ENCODE assay signal across 8 cellular contexts in the genomic region with DNA sequence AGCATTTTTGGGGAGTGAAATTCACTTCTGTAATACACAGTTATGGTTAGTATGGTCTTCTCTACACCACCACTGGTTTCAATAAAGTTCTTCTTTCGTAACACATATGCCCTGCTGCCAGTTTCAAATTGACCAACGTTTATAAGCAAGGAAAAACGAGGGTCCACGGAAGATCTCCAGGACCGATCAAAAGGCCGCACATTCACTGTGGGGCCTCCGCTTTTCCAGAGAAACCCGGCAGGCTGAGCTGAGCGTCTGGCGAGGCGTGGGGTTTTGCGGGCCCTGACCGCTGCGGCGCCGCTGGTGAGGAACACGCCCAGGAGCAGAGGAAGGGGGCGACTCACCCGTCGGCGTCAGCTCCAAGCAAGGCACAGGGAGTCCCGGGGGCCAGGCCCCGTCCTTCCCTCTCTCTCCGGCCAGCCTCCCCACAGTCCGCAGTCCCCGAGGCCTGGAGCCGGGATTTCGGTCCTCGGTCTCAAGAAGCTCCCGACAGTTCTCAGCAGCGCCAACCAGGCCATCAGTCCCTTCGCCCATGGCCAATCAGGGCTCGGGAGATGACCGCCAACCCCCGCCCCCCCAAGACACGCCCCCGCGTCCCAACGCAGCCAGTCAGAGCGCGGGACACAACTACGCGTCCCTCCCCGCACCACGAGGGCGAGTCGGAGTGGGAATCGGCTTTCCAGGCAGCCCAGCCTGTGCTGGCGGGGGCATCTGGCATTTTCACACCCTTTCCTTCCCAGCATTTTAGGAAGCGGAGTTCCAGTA. TPM values are rescaled to one million over a fixed set of nuclear protein-coding genes. Genes with fewer than 3 reads are reported as not detected.
DNase-seq lines count a peak whose midpoint lies in the region; ATAC-seq and TF ChIP-seq lines count a peak whose summit lies in the region.

A gene with protein sequence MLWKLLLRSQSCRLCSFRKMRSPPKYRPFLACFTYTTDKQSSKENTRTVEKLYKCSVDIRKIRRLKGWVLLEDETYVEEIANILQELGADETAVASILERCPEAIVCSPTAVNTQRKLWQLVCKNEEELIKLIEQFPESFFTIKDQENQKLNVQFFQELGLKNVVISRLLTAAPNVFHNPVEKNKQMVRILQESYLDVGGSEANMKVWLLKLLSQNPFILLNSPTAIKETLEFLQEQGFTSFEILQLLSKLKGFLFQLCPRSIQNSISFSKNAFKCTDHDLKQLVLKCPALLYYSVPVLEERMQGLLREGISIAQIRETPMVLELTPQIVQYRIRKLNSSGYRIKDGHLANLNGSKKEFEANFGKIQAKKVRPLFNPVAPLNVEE (minus strand): TSS at position 522 of the 765 bp plus-strand sequence. CDS start 8,432 bp downstream, outside the sequence.

- POLR2A ChIA-PET in activated CD4-positive, alpha-beta memory T cell treated with anti-CD3 and anti-CD28 coated beads for 36 hours (lab: Charles Lee) = interaction anchor here (1.0 to 1.4 kb wide), 2 partner anchors 31 to 41 kb away, joined by 4 to 10 read pairs; a partner anchor contains a TSS

- peak within 1 kb of the TSS; percentile 84 for H3K9ac ChIP-seq in BLaER1

- peak; percentile 89 for TF ChIP-seq POLR2A in right lobe of liver (IDR thresholded peaks at IDR 0.05)

- WGBS in right lobe of liver (ENCODE audit: insufficient coverage, low coverage, low lambda C conversion rate, missing lambda C conversion rate) = 0% methylated on average over 22 of the region's 50 CpGs

- intact Hi-C loops in activated CD4-positive, alpha-beta memory T cell treated with anti-CD3 and anti-CD28 coated beads for 36 hours (cut with micrococcal nuclease) = loop anchor here (1.0 to 5.0 kb wide), 4 partner anchors 31 to 630 kb away; a partner anchor contains a TSS
- intact Hi-C loops in dorsolateral prefrontal cortex (cut with DNase I) = loop anchor here (1.0 to 10.0 kb wide), 4 partner anchors 30 to 108 kb away; a partner anchor contains a TSS
- intact Hi-C loops in right lobe of liver (cut with DNase I) = no loop called here

- H3K27me3 ChIP-seq in BLaER1 (no peaks in the 10 kb centered on the region), dorsolateral prefrontal cortex (no peaks in the 10 kb centered on the region), right lobe of liver (no peaks in the 10 kb centered on the region)

- peak within 1 kb of the TSS; percentile 88 for H3K4me3 Mint-ChIP-seq in activated CD4-positive, alpha-beta memory T cell treated with anti-CD3 and anti-CD28 coated beads for 36 hours

- CTCF ChIA-PET in activated CD4-positive, alpha-beta memory T cell treated with anti-CD3 and anti-CD28 coated beads for 36 hours (lab: Charles Lee) = no interaction called here

- H3K27me3 Mint-ChIP-seq in activated CD4-positive, alpha-beta memory T cell treated with anti-CD3 and anti-CD28 coated beads for 36 hours = no peaks in the 10 kb centered on the region

- H3K36me3 Mint-ChIP-seq in activated CD4-positive, alpha-beta memory T cell treated with anti-CD3 and anti-CD28 coated beads for 36 hours = peaks cover 20% of the 10 kb centered on the region

- no peaks in the 10 kb centered on the region for H4K20me1 ChIP-seq in BLaER1

- peak within 1 kb of the TSS; percentile 70 for H3K27ac Mint-ChIP-seq in activated CD4-positive, alpha-beta memory T cell treated with anti-CD3 and anti-CD28 coated beads for 36 hours

- TF ChIP-seq CTCF in dorsolateral prefrontal cortex (IDR thresholded peaks at IDR 0.05 in 54 of 56, conservative IDR thresholded peaks at IDR 0.05 in 2 of 56; ENCODE audit: low read depth in 1 of 56, partially characterized antibody in 56 of 56) (peak in 31 of 56 donors; percentile 6 to 57 (median 30)), right lobe of liver (IDR thresholded peaks at IDR 0.05) (no peak)

- H3K4me2 ChIP-seq in BLaER1 = peak within 1 kb of the TSS; percentile 79

- H3K9me3 Mint-ChIP-seq in activated CD4-positive, alpha-beta memory T cell treated with anti-CD3 and anti-CD28 coated beads for 36 hours = peaks cover 5% of the 10 kb centered on the region

- DNase-seq in NCI-H526 treated with DMSO at 0.1 percent for 48 hours (lab: John Stamatoyannopoulos, UW) (peak; percentile 82), dorsolateral prefrontal cortex (peak; percentile 86 to 97 (median 94)), right lobe of liver (peak; percentile 95 to 96 (median 95))
- peak; percentile 90 for DNase-seq in activated CD4-positive, alpha-beta memory T cell treated with anti-CD3 and anti-CD28 coated beads for 36 hours
- peak; percentile 80 for DNase-seq in stimulated activated CD4-positive, alpha-beta T cell treated with anti-CD3 and anti-CD28 coated beads, Interleukin-4, amount 100 ng/mL, for 24 hours

- ATAC-seq in GM19324 (IDR thresholded peaks at IDR 0.05; ENCODE audit: low FRiP score, unreplicated experiment) = peak; percentile 95
- peak; percentile 96 for ATAC-seq in HG03460 (IDR thresholded peaks at IDR 0.05; ENCODE audit: unreplicated experiment)
- ATAC-seq in right lobe of liver = peak; percentile 98 to 100 (median 98)

- peak within 1 kb of the TSS; percentile 69 for H3K27ac ChIP-seq in BLaER1
- peak within 1 kb of the TSS in 57 of 59 donors; percentile 58 to 97 (median 85) for H3K27ac ChIP-seq in dorsolateral prefrontal cortex
- peak within 1 kb of the TSS; percentile 71 to 79 (median 79) for H3K27ac ChIP-seq in right lobe of liver

- H3K4me1 ChIP-seq in BLaER1 = peaks cover 23% of the 10 kb centered on the region
- peaks cover 0 to 11% (median 4%) of the 10 kb centered on the region in 4 donors for H3K4me1 ChIP-seq in right lobe of liver

- H3K9me3 ChIP-seq in BLaER1 = no peaks in the 10 kb centered on the region
- H3K9me3 ChIP-seq in right lobe of liver = no peaks in the 10 kb centered on the region

- H3K36me3 ChIP-seq in BLaER1 = peaks cover 14% of the 10 kb centered on the region
- H3K36me3 ChIP-seq in right lobe of liver = no peaks in the 10 kb centered on the region

- peaks cover 39% of the 10 kb centered on the region for H3K4me1 Mint-ChIP-seq in activated CD4-positive, alpha-beta memory T cell treated with anti-CD3 and anti-CD28 coated beads for 36 hours (ENCODE audit: low read depth)

- H3K4me3 ChIP-seq in BLaER1 (peak within 1 kb of the TSS; percentile 84), dorsolateral prefrontal cortex (peak within 1 kb of the TSS; percentile 60 to 99 (median 83)), right lobe of liver (peak within 1 kb of the TSS; percentile 64 to 78 (median 70))

RNA-seq across cellular contexts. Expression of the gene that starts here (rescaled TPM):
- 1 to 10 TPM; 5.6 to 5.7 TPM for total RNA-seq in activated CD4-positive, alpha-beta memory T cell treated with anti-CD3 and anti-CD28 coated beads for 36 hours
- 10 to 100 TPM; 17.1 to 39.1 (median 25.8) TPM for total RNA-seq in dorsolateral prefrontal cortex
- 10 to 100 TPM in 4 of 6 experiments, 1 to 10 TPM in 2; 7.2 to 14.4 (median 12.0) TPM for total RNA-seq in right lobe of liver

Comparison
In these comparisons a context has a peak if more than half of its experiments do, and no peak if none do; other contexts are left out.
1. Peak in every context shown above with its lines: DNase-seq, ATAC-seq, H3K4me3 ChIP-seq and H3K27ac ChIP-seq.
2. CTCF ChIP-seq: peak in dorsolateral prefrontal cortex (31 of 56); none in right lobe of liver (0 of 4).
3. intact Hi-C loops: an anchor here in activated CD4-positive, alpha-beta memory T cell treated with anti-CD3 and anti-CD28 coated beads for 36 hours (1.0 to 5.0 kb wide) and dorsolateral prefrontal cortex (1.0 to 10.0 kb wide); none called in right lobe of liver.